In the genomic region with DNA sequence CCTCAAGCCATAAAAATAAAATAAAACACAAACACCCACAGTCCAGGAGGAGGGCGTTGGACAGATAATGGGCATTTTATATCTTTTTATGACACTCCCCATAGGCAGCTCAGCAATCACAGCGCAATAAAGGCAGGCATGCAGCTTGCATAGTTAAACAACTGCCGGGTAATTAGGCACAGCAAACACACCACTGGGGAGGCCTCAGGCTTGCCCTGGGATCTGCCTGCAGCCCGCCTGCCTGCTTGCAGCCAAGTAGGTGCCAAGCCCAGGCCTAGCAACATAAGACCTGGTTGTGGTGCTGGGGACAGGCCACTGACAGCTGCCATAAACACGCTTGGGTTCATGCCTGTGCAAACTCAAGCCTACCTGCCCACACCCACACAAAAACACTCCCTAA, we compare ENCODE assay signal across 23 cellular contexts.
DNase-seq lines count a peak whose midpoint lies in the region; ATAC-seq and FAIRE-seq lines count a peak whose summit lies in the region.
"Had no signal": no experiment of that assay in that cellular context is flagged by ENCODE, and none has a peak within 500 bp of the region (broad histone marks: within the 10 kb centered on the region; RNA-seq: fewer than 3 reads in every experiment).

No MANE protein-coding gene starts in this region.

- no peaks in the 10 kb centered on the region for H3K36me3 ChIP-seq in mucosa of rectum (ENCODE audit: control insufficient read depth in 2 of 2, insufficient read depth in 2 of 2, low read length in 2 of 2)
- H3K36me3 ChIP-seq: SJCRH30, thyroid gland had no signal

- peak overlapping the region; percentile 34 to 42 for H3K4me3 ChIP-seq in mucosa of rectum (ENCODE audit: low read length in 2 of 2)
- H3K4me3 ChIP-seq: psoas muscle, SJCRH30, thyroid gland had no signal

- peak overlapping the region; percentile 90 for H3K27ac ChIP-seq in mucosa of rectum (ENCODE audit: low read depth in 2 of 2, low read length in 2 of 2)
- H3K27ac ChIP-seq: psoas muscle, SJCRH30, thyroid gland had no signal

- no peaks in the 10 kb centered on the region for H3K27me3 ChIP-seq in mucosa of rectum (ENCODE audit: control insufficient read depth in 2 of 2, insufficient read depth in 2 of 2, low read length in 2 of 2)
- H3K27me3 ChIP-seq: SJCRH30, thyroid gland had no signal

- H3K9me3 ChIP-seq in mucosa of rectum (ENCODE audit: control insufficient read depth in 2 of 2, low read length in 2 of 2), result no peaks in the 10 kb centered on the region
- H3K9me3 ChIP-seq: psoas muscle, SJCRH30, thyroid gland had no signal

- FAIRE-seq in RCC 7860 (lab: Jason Lieb, UNC), result no peak
- FAIRE-seq: frontal cortex had no signal

- H3K4me1 ChIP-seq in mucosa of rectum (ENCODE audit: control insufficient read depth in 2 of 2, insufficient read depth in 2 of 2, low read length in 2 of 2), result peaks cover 88 to 92% of the 10 kb centered on the region in 2 donors
- H3K4me1 ChIP-seq: psoas muscle, SJCRH30, thyroid gland had no signal

- peak; percentile 9 for DNase-seq in EH (ENCODE audit: low read depth)
- peak; percentile 54 for DNase-seq in NCI-H1092 treated with DMSO at 0.1 percent for 48 hours (lab: John Stamatoyannopoulos, UW)
- peak; percentile 91 for DNase-seq in NCI-H774 (lab: John Stamatoyannopoulos, UW)
- DNase-seq in RCC 7860 (ENCODE audit: low spot score), result no peak
- no peak for DNase-seq in activated CD4-positive, alpha-beta T cell treated with anti-CD3 and anti-CD28 coated beads, Interleukin-2, amount 50 U/mL, for 48 hours
- DNase-seq: activated CD4-positive, alpha-beta T cell treated with anti-CD3 and anti-CD28 coated beads for 36 hours; activated naive CD8-positive, alpha-beta T cell treated with anti-CD3 and anti-CD28 coated beads, Interleukin-2, amount 10 ng/mL, durations not matched to agents 7 days and 5 days; CD8-positive, alpha-beta T cell; effector CD8-positive, alpha-beta T cell; kidney glomerular epithelial cell; mesendoderm; NCI-H187 treated with DMSO at 0.1 percent for 48 hours; NCI-H524; psoas muscle; SJCRH30; stimulated activated CD4-positive, alpha-beta T cell treated with anti-CD3 and anti-CD28 coated beads, Interleukin-2, amount 100 ng/mL, for 48 hours; stimulated activated naive CD8-positive, alpha-beta T cell treated with anti-CD3 and anti-CD28 coated beads, Interleukin-15, Interleukin-2, amounts not matched to agents 100 U/mL and 50 U/mL, for 24 hours; T-helper 1 cell; thyroid gland had no signal

- ATAC-seq in GM18907 (IDR thresholded peaks at IDR 0.05; ENCODE audit: unreplicated experiment), result no peak
- ATAC-seq: activated CD4-positive, alpha-beta T cell treated with anti-CD3 and anti-CD28 coated beads for 36 hours; activated T-helper 17 cell treated with anti-CD3 and anti-CD28 coated beads, Interleukin-2, amount 50 U/mL, for 72 hours; CD8-positive, alpha-beta T cell; stimulated activated naive CD8-positive, alpha-beta T cell treated with anti-CD3 and anti-CD28 coated beads, Interleukin-15, Interleukin-2, amounts not matched to agents 100 U/mL and 50 U/mL, for 24 hours had no signal

- peak overlapping the region in 1 of 2 donors; percentile 14 for H3K9ac ChIP-seq in mucosa of rectum (ENCODE audit: low read depth in 1 of 2, low read length in 2 of 2)

Comparison
In these comparisons a context has a peak if more than half of its experiments do, and no peak if none do; other contexts are left out.
1. DNase-seq: peak in EH (single experiment), NCI-H1092 treated with DMSO at 0.1 percent for 48 hours (single experiment) and NCI-H774 (single experiment); none in RCC 7860 (single experiment) and activated CD4-positive, alpha-beta T cell treated with anti-CD3 and anti-CD28 coated beads, Interleukin-2, amount 50 U/mL, for 48 hours (0 of 2).